ENCODE assay signal across 8 cellular contexts in the genomic region with DNA sequence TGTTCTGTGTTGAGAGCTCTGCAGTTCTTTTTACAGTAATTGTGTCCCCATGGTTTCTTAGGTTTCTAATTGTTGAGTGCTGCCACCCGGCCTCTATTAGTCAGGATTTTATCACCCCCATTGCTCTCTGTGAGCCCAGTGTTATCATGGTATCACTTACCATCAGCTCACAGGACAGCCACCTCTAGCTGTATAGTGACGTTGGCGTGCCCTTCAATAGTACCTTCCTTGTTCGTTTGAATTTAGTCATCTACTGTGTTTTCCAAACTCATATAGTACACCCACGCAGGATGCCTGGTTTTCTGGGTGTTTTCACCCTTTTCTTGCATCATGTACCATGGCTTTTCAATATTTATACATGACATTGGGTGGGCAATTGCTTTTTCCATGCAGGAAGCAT. TPM values are rescaled to one million over a fixed set of nuclear protein-coding genes. Genes with fewer than 3 reads are reported as not detected.
"Had no signal": no experiment of that assay in that cellular context is flagged by ENCODE, and none has a peak within 500 bp of the region (broad histone marks: within the 10 kb centered on the region; RNA-seq: fewer than 3 reads in every experiment).

No MANE protein-coding gene starts in this region.

- FAIRE-seq: H1, H54, HepG2 had no signal

- H3K4me3 Mint-ChIP-seq: GM23338, H9, IgD-negative memory B cell had no signal

- H3K4me2 ChIP-seq: GM23338 had no signal

- H3K4me1 Mint-ChIP-seq: GM23338 had no signal

- H3K27me3 Mint-ChIP-seq: IgD-negative memory B cell had no signal

- H3K9me3 Mint-ChIP-seq: GM23338, H9, IgD-negative memory B cell had no signal

- ATAC-seq: GM23338, HepG2 had no signal

- H2AFZ ChIP-seq: GM23338 had no signal

- H3K4me3 ChIP-seq: GM23338 had no signal

- DNase-seq: H9, HCEC 1CT, KG1 had no signal

- H3K27ac Mint-ChIP-seq: GM23338, H9, IgD-negative memory B cell had no signal

RNA-seq across cellular contexts. Expression of gene ABCA10, which starts 11.0 kb away (rescaled TPM):
- total RNA-seq: GM23338, H1, H9 had no signal
- polyA plus RNA-seq: GM23338, H1, IgD-negative memory B cell had no signal
